30 cellular contexts compared by ENCODE assay signal in genomic region chr6:25694366-25694765, GRCh38. TPM values are rescaled to one million over a fixed set of nuclear protein-coding genes. Genes with fewer than 3 reads are reported as not detected.
"Had no signal": no experiment of that assay in that cellular context is flagged by ENCODE, and none has a peak within 500 bp of the region (broad histone marks: within the 10 kb centered on the region; RNA-seq: fewer than 3 reads in every experiment).

No MANE protein-coding gene starts in this region.

- ATAC-seq: effector memory CD8-positive, alpha-beta T cell; foreskin keratinocyte; heart right ventricle; left lung; mucosa of descending colon; right lobe of liver; stimulated activated effector memory CD8-positive, alpha-beta T cell treated with anti-CD3 and anti-CD28 coated beads, Interleukin-12 subunit alpha, Interleukin-12 subunit beta, amount 100 ng/mL, for 72 hours had no signal

- H3K27ac ChIP-seq: ascending aorta, foreskin keratinocyte, heart right ventricle, left lung, neutrophil, right lobe of liver, skin epidermis, thoracic aorta, uterus had no signal

- H3K4me3 ChIP-seq: ascending aorta, heart right ventricle, left lung, lung, mucosa of descending colon, right lobe of liver, skin epidermis, thoracic aorta, uterus had no signal

- H3K4me1 ChIP-seq: ascending aorta, foreskin keratinocyte, heart right ventricle, left lung, right lobe of liver, uterus had no signal

- DNase-seq: activated CD4-positive, alpha-beta memory T cell treated with anti-CD3 and anti-CD28 coated beads, Interleukin-2, amount 10 ng/mL, durations not matched to agents 7 days and 5 days; activated CD4-positive, alpha-beta T cell treated with anti-CD3 and anti-CD28 coated beads, Interleukin-2, amount 10 ng/mL, durations not matched to agents 24 days and 14 days; activated CD4-positive, CD25-positive, alpha-beta regulatory T cell treated with anti-CD3 and anti-CD28 coated beads, Interleukin-2, amount 50 U/mL, for 72 hours; activated CD8-positive, alpha-beta memory T cell treated with anti-CD3 and anti-CD28 coated beads, Interleukin-2, amount 50 U/mL, for 48 hours; activated gamma-delta T cell; activated naive CD4-positive, alpha-beta T cell treated with anti-CD3 and anti-CD28 coated beads, Interleukin-2, amount 10 ng/mL, durations not matched to agents 7 days and 5 days; activated naive CD8-positive, alpha-beta T cell treated with anti-CD3 and anti-CD28 coated beads, Interleukin-2, amount 10 ng/mL, durations not matched to agents 7 days and 5 days; activated T-cell treated with anti-CD3 and anti-CD28 coated beads, Interleukin-2, amount 50 U/mL, for 24 hours; cortex of kidney; effector memory CD8-positive, alpha-beta T cell; erythroblast; foreskin keratinocyte; heart right ventricle; kidney glomerular epithelial cell; left lung; mucosa of descending colon; nephron progenitor cell; right lobe of liver; stimulated activated CD4-positive, alpha-beta T cell treated with anti-CD3 and anti-CD28 coated beads, Interleukin-4, amount 100 ng/mL, for 24 hours; trophoblast cell; uterus had no signal

- H3K36me3 ChIP-seq: ascending aorta, heart right ventricle, left lung, neutrophil, right lobe of liver, thoracic aorta, uterus had no signal

- H3K27me3 ChIP-seq: ascending aorta, right lobe of liver, uterus had no signal

- H3K9me3 ChIP-seq: ascending aorta, heart right ventricle, left lung, mucosa of descending colon, neutrophil, right lobe of liver, thoracic aorta, uterus had no signal

RNA-seq across cellular contexts. Expression of gene SCGN, which starts 42.4 kb away (rescaled TPM):
- total RNA-seq: activated CD4-positive, alpha-beta memory T cell treated with anti-CD3 and anti-CD28 coated beads, Interleukin-2, amount 10 ng/mL, durations not matched to agents 7 days and 5 days; activated CD4-positive, alpha-beta T cell treated with anti-CD3 and anti-CD28 coated beads, Interleukin-2, amount 10 ng/mL, durations not matched to agents 24 days and 14 days; activated naive CD8-positive, alpha-beta T cell treated with anti-CD3 and anti-CD28 coated beads, Interleukin-2, amount 10 ng/mL, durations not matched to agents 7 days and 5 days; ascending aorta; cardiac septum; fibroblast of lung; foreskin keratinocyte; left lung; osteocyte had no signal
- polyA plus RNA-seq: fibroblast of lung, foreskin keratinocyte had no signal
